In the genomic region with DNA sequence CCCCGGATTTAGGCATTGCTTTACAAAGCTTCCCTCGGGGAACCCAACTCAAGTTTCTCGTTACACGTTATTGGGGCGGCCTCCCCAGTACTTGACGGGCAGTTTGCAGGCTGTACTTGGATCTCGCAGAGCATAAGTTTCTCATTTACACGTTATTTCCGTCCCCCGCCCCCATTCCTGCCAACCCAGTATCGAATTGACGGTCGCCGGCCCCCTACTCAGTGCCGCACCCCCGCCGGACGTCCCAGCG, we compare ENCODE assay signal across 8 cellular contexts. TPM values are rescaled to one million over a fixed set of nuclear protein-coding genes. Genes with fewer than 3 reads are reported as not detected.
DNase-seq lines count a peak whose midpoint lies in the region; ATAC-seq and TF ChIP-seq lines count a peak whose summit lies in the region.

No MANE protein-coding gene starts in this region.

- no peak for TF ChIP-seq EP300 in stomach (IDR thresholded peaks at IDR 0.05)

- no peak for TF ChIP-seq POLR2A in stomach (IDR thresholded peaks at IDR 0.05)

- TF ChIP-seq CTCF in stomach (IDR thresholded peaks at IDR 0.05), result no peak

- H3K27me3 Mint-ChIP-seq in T-helper 1 cell treated with Interleukin-12 subunit alpha and Interleukin-12 subunit beta and Interleukin-4 antibody, amounts not matched to agents 30 μg/mL and 1 μg/mL, for 36 hours (ENCODE audit: low read depth), result no peaks in the 10 kb centered on the region
- peaks cover 2% of the 10 kb centered on the region for H3K27me3 Mint-ChIP-seq in activated T-helper 1 cell treated with anti-CD3 and anti-CD28 coated beads, Interleukin-12 subunit alpha, Interleukin-12 subunit beta, Interleukin-2, Interleukin-4 antibody, amounts not matched to agents 30 ng/mL and 10 ng/mL and 1 ng/mL, durations not matched to agents 14 hours and 24 hours and 36 hours (ENCODE audit: insufficient read depth)

- H3K27ac Mint-ChIP-seq in T-helper 1 cell treated with Interleukin-12 subunit alpha and Interleukin-12 subunit beta and Interleukin-4 antibody, amounts not matched to agents 30 μg/mL and 1 μg/mL, for 36 hours, result peak overlapping the region; percentile 99
- H3K27ac Mint-ChIP-seq in activated T-helper 1 cell treated with anti-CD3 and anti-CD28 coated beads, Interleukin-12 subunit alpha, Interleukin-12 subunit beta, Interleukin-2, Interleukin-4 antibody, amounts not matched to agents 30 ng/mL and 10 ng/mL and 1 ng/mL, durations not matched to agents 14 hours and 24 hours and 36 hours, result peak overlapping the region; percentile 100

- H3K36me3 ChIP-seq in iPS-18a (ENCODE audit: control insufficient read depth, low read depth, low read length) (peaks cover 11% of the 10 kb centered on the region), stomach (peaks cover 16 to 28% (median 26%) of the 10 kb centered on the region in 4 donors)

- H3K4me1 Mint-ChIP-seq in T-helper 1 cell treated with Interleukin-12 subunit alpha and Interleukin-12 subunit beta and Interleukin-4 antibody, amounts not matched to agents 30 μg/mL and 1 μg/mL, for 36 hours (ENCODE audit: low read depth), result peaks cover 53% of the 10 kb centered on the region
- peaks cover 57% of the 10 kb centered on the region for H3K4me1 Mint-ChIP-seq in activated T-helper 1 cell treated with anti-CD3 and anti-CD28 coated beads, Interleukin-12 subunit alpha, Interleukin-12 subunit beta, Interleukin-2, Interleukin-4 antibody, amounts not matched to agents 30 ng/mL and 10 ng/mL and 1 ng/mL, durations not matched to agents 14 hours and 24 hours and 36 hours (ENCODE audit: low read depth)

- H3K36me3 Mint-ChIP-seq in T-helper 1 cell treated with Interleukin-12 subunit alpha and Interleukin-12 subunit beta and Interleukin-4 antibody, amounts not matched to agents 30 μg/mL and 1 μg/mL, for 36 hours (ENCODE audit: low read depth), result peaks cover 37% of the 10 kb centered on the region
- H3K36me3 Mint-ChIP-seq in activated T-helper 1 cell treated with anti-CD3 and anti-CD28 coated beads, Interleukin-12 subunit alpha, Interleukin-12 subunit beta, Interleukin-2, Interleukin-4 antibody, amounts not matched to agents 30 ng/mL and 10 ng/mL and 1 ng/mL, durations not matched to agents 14 hours and 24 hours and 36 hours (ENCODE audit: low read depth), result peaks cover 43% of the 10 kb centered on the region

- DNase-seq in T-helper 1 cell, result no peak
- no peak for DNase-seq in activated T-helper 1 cell treated with anti-CD3 and anti-CD28 coated beads, Interleukin-12 subunit alpha, Interleukin-12 subunit beta, Interleukin-2, Interleukin-4 antibody, amounts not matched to agents 30 ng/mL and 10 ng/mL and 1 ng/mL, durations not matched to agents 14 hours and 24 hours and 36 hours (ENCODE audit: low spot score)
- DNase-seq in stomach, result no peak
- no peak for DNase-seq in HT-29 (ENCODE audit: low spot score)
- DNase-seq in midbrain (lab: John Stamatoyannopoulos, UW), result no peak

- peak overlapping the region; percentile 2 for H3K27ac ChIP-seq in iPS-18a (ENCODE audit: low read length)
- peak overlapping the region; percentile 96 to 99 (median 99) for H3K27ac ChIP-seq in stomach

- peaks cover 2% of the 10 kb centered on the region for H3K4me1 ChIP-seq in iPS-18a (ENCODE audit: control insufficient read depth, low read depth, low read length)
- H3K4me1 ChIP-seq in stomach, result peaks cover 26 to 56% (median 37%) of the 10 kb centered on the region in 4 donors

- peak overlapping the region; percentile 96 for H3K4me3 Mint-ChIP-seq in T-helper 1 cell treated with Interleukin-12 subunit alpha and Interleukin-12 subunit beta and Interleukin-4 antibody, amounts not matched to agents 30 μg/mL and 1 μg/mL, for 36 hours
- peak overlapping the region; percentile 98 for H3K4me3 Mint-ChIP-seq in activated T-helper 1 cell treated with anti-CD3 and anti-CD28 coated beads, Interleukin-12 subunit alpha, Interleukin-12 subunit beta, Interleukin-2, Interleukin-4 antibody, amounts not matched to agents 30 ng/mL and 10 ng/mL and 1 ng/mL, durations not matched to agents 14 hours and 24 hours and 36 hours

- H3K9ac ChIP-seq in iPS-18a (ENCODE audit: low read length), result peak overlapping the region; percentile 96

- intact Hi-C loops in activated T-helper 1 cell treated with anti-CD3 and anti-CD28 coated beads, Interleukin-12 subunit alpha, Interleukin-12 subunit beta, Interleukin-2, Interleukin-4 antibody, amounts not matched to agents 30 ng/mL and 10 ng/mL and 1 ng/mL, durations not matched to agents 14 hours and 24 hours and 36 hours (cut with micrococcal nuclease), result loop anchor here (1.0 to 2.0 kb wide), 11 partner anchors 9 to 993 kb away; partner anchors contain the start of genes IRGQ, ZNF283, ZNF428 and ZNF575
- intact Hi-C loops in stomach (cut with DNase I; ENCODE audit: low total_unique reads), result no loop called here

- H3K27me3 ChIP-seq in iPS-18a (ENCODE audit: control insufficient read depth, insufficient read depth, low read length), result no peaks in the 10 kb centered on the region
- H3K27me3 ChIP-seq in stomach, result no peaks in the 10 kb centered on the region

- WGBS in stomach, 5 donors, result 0 to 1% (median 1%) methylated on average over 19 of the region's 19 CpGs

- no peaks in the 10 kb centered on the region for H3K9me3 Mint-ChIP-seq in T-helper 1 cell treated with Interleukin-12 subunit alpha and Interleukin-12 subunit beta and Interleukin-4 antibody, amounts not matched to agents 30 μg/mL and 1 μg/mL, for 36 hours
- H3K9me3 Mint-ChIP-seq in activated T-helper 1 cell treated with anti-CD3 and anti-CD28 coated beads, Interleukin-12 subunit alpha, Interleukin-12 subunit beta, Interleukin-2, Interleukin-4 antibody, amounts not matched to agents 30 ng/mL and 10 ng/mL and 1 ng/mL, durations not matched to agents 14 hours and 24 hours and 36 hours, result no peaks in the 10 kb centered on the region

- H3K9me3 ChIP-seq in iPS-18a (ENCODE audit: control insufficient read depth, low read depth, low read length) (no peaks in the 10 kb centered on the region), stomach (no peaks in the 10 kb centered on the region)

- no peak for ATAC-seq in GM19035 (IDR thresholded peaks at IDR 0.05; ENCODE audit: unreplicated experiment)

- H3K4me3 ChIP-seq in iPS-18a (ENCODE audit: low read length) (peak overlapping the region; percentile 91), stomach (peak overlapping the region; percentile 53 to 74 (median 66))

RNA-seq across cellular contexts. Expression of gene SMG9, which starts 0.5 kb away (rescaled TPM):
- 86.6 and 89.2 TPM in 2 replicates for total RNA-seq in activated T-helper 1 cell treated with anti-CD3 and anti-CD28 coated beads, Interleukin-12 subunit alpha, Interleukin-12 subunit beta, Interleukin-2, Interleukin-4 antibody, amounts not matched to agents 30 ng/mL and 10 ng/mL and 1 ng/mL, durations not matched to agents 14 hours and 24 hours and 36 hours
- 10 to 100 TPM in 3 of 5 donors, 1 to 10 TPM in 2; 3.5 to 59.4 (median 11.3) TPM for total RNA-seq in stomach
- polyA plus RNA-seq in stomach, result 10 to 100 TPM; 11.8 to 27.9 (median 22.1) TPM
- total RNA-seq in HT-29 (2014; rRNA removed; shearing (Covaris generic)), result 89.4 and 99.7 TPM in 2 replicates

RNA-seq across cellular contexts. Expression of gene KCNN4, which starts 26.5 kb away (rescaled TPM):
- total RNA-seq in activated T-helper 1 cell treated with anti-CD3 and anti-CD28 coated beads, Interleukin-12 subunit alpha, Interleukin-12 subunit beta, Interleukin-2, Interleukin-4 antibody, amounts not matched to agents 30 ng/mL and 10 ng/mL and 1 ng/mL, durations not matched to agents 14 hours and 24 hours and 36 hours, result 183 and 185 TPM in 2 replicates
- total RNA-seq in stomach, result 100 to 1,000 TPM in 1 of 5 donors, 10 to 100 TPM in 3, 1 to 10 TPM in 1; 3.1 to 222 (median 32.7) TPM
- 10 to 100 TPM in 1 of 3 donors, 1 to 10 TPM in 2; 7.6 to 22.4 (median 8.6) TPM for polyA plus RNA-seq in stomach
- 0.44 TPM in 1 of 2 replicates, not detected in the other for total RNA-seq in HT-29 (2014; rRNA removed; shearing (Covaris generic))

RNA-seq across cellular contexts. Expression of gene IRGC, which starts 38.4 kb away (rescaled TPM):
- total RNA-seq in activated T-helper 1 cell treated with anti-CD3 and anti-CD28 coated beads, Interleukin-12 subunit alpha, Interleukin-12 subunit beta, Interleukin-2, Interleukin-4 antibody, amounts not matched to agents 30 ng/mL and 10 ng/mL and 1 ng/mL, durations not matched to agents 14 hours and 24 hours and 36 hours, result not detected in 2 replicates
- not detected for total RNA-seq in stomach
- not detected for polyA plus RNA-seq in stomach
- total RNA-seq in HT-29 (2014; rRNA removed; shearing (Covaris generic)), result 0.08 TPM in 1 of 2 replicates, not detected in the other

RNA-seq across cellular contexts. Expression of gene LYPD5, which starts 48.0 kb away (rescaled TPM):
- total RNA-seq in activated T-helper 1 cell treated with anti-CD3 and anti-CD28 coated beads, Interleukin-12 subunit alpha, Interleukin-12 subunit beta, Interleukin-2, Interleukin-4 antibody, amounts not matched to agents 30 ng/mL and 10 ng/mL and 1 ng/mL, durations not matched to agents 14 hours and 24 hours and 36 hours, result 0.29 TPM in 1 of 2 replicates, not detected in the other
- under 1 TPM in 1 of 5 donors, not detected in 4; 0.43 TPM for total RNA-seq in stomach
- 1 to 10 TPM in 2 of 3 donors, under 1 TPM in 1; 0.61 to 3.9 (median 2.6) TPM for polyA plus RNA-seq in stomach
- 0.05 and 0.23 TPM in 2 replicates for total RNA-seq in HT-29 (2014; rRNA removed; shearing (Covaris generic))
